In the genomic region with DNA sequence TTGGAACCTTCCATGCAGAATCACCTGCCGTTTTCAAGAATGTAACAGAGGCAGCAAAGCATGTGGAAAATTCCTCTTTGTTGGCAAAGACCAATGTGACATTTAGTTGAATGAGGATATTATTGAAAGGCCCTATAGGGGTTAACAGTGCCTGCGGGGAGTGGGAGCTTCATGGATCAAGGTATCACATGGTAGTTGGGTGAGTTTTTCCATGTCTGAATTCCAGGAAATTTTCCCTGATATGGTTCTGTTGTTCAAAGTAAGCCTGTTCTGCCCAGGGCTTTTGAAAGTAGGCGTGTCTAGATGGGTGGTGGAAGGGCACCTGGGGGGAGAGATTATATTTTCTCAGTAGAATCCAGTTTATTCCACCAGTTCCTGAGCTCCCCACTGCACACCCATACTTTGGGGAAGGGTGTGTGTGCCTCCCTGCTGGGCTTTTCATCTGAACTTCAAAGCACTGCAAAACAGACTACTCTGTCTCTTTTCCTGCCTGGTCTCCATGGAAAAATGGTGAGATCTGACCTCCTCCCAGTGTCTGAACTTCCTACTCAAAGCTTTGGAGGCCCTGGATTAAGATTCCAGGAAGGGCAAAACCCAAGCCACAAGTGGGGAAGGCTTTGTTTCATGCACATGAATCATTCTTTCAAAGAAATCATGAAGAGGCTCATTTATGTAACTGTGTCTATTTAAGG, we compare ENCODE assay signal across 15 cellular contexts.
DNase-seq lines count a peak whose midpoint lies in the region; ATAC-seq and TF ChIP-seq lines count a peak whose summit lies in the region.
"Had no signal": no experiment of that assay in that cellular context is flagged by ENCODE, and none has a peak within 500 bp of the region (broad histone marks: within the 10 kb centered on the region; RNA-seq: fewer than 3 reads in every experiment).

No MANE protein-coding gene starts in this region.

- H3K4me1 Mint-ChIP-seq in MCF 10A (ENCODE audit: insufficient read depth, unreplicated experiment) (peaks cover 54% of the 10 kb centered on the region), progenitor cell of endocrine pancreas (ENCODE audit: low read depth) (peaks cover 6% of the 10 kb centered on the region)
- peaks cover 85% of the 10 kb centered on the region for H3K4me1 Mint-ChIP-seq in activated T-helper 1 cell treated with anti-CD3 and anti-CD28 coated beads, Interleukin-12 subunit alpha, Interleukin-12 subunit beta, Interleukin-2, Interleukin-4 antibody, amounts not matched to agents 30 ng/mL and 10 ng/mL and 1 ng/mL, durations not matched to agents 14 hours and 24 hours and 36 hours (ENCODE audit: low read depth)

- H3K4me3 ChIP-seq in breast epithelium, result no peak overlapping the region
- H3K4me3 ChIP-seq: mucosa of descending colon, psoas muscle had no signal

- H3K27ac ChIP-seq in breast epithelium, result no peak overlapping the region
- H3K27ac ChIP-seq in foreskin keratinocyte, result peak overlapping the region; percentile 68
- H3K27ac ChIP-seq: psoas muscle had no signal

- TF ChIP-seq CTCF in MCF 10A (IDR thresholded peaks at IDR 0.05; ENCODE audit: unreplicated experiment) (no peak), breast epithelium (IDR thresholded peaks at IDR 0.05) (no peak), foreskin keratinocyte (conservative IDR thresholded peaks at IDR 0.05) (no peak), progenitor cell of endocrine pancreas (IDR thresholded peaks at IDR 0.05; ENCODE audit: unreplicated experiment) (no peak)

- DNase-seq in MCF 10A (ENCODE audit: unreplicated experiment) (no peak), breast epithelium (ENCODE audit: low spot score in 2 of 2) (no peak), foreskin keratinocyte (no peak), HUDEP-2 (lab: John Stamatoyannopoulos, UW; ENCODE audit: unreplicated experiment in 76 of 76) (no peak), progenitor cell of endocrine pancreas (ENCODE audit: low spot score, unreplicated experiment) (no peak)
- DNase-seq in activated T-helper 1 cell treated with anti-CD3 and anti-CD28 coated beads, Interleukin-12 subunit alpha, Interleukin-12 subunit beta, Interleukin-2, Interleukin-4 antibody, amounts not matched to agents 30 ng/mL and 10 ng/mL and 1 ng/mL, durations not matched to agents 14 hours and 24 hours and 36 hours (ENCODE audit: low spot score), result no peak
- DNase-seq in NK-92 treated with Interleukin-12 subunit alpha and Interleukin-12 subunit beta, amount 100 ng/mL, for 24 hours (lab: John Stamatoyannopoulos, UW), result no peak
- DNase-seq: activated CD4-positive, CD25-positive, alpha-beta regulatory T cell; effector CD8-positive, alpha-beta T cell; GOT3; NCI-H446; psoas muscle had no signal

- H3K27me3 Mint-ChIP-seq in MCF 10A (ENCODE audit: insufficient read depth, unreplicated experiment) (no peaks in the 10 kb centered on the region), progenitor cell of endocrine pancreas (no peaks in the 10 kb centered on the region)
- no peaks in the 10 kb centered on the region for H3K27me3 Mint-ChIP-seq in activated T-helper 1 cell treated with anti-CD3 and anti-CD28 coated beads, Interleukin-12 subunit alpha, Interleukin-12 subunit beta, Interleukin-2, Interleukin-4 antibody, amounts not matched to agents 30 ng/mL and 10 ng/mL and 1 ng/mL, durations not matched to agents 14 hours and 24 hours and 36 hours (ENCODE audit: insufficient read depth)
- H3K27me3 Mint-ChIP-seq: B cell had no signal

- H3K4me1 ChIP-seq in breast epithelium, result peaks cover 0 to 7% of the 10 kb centered on the region in 2 donors
- H3K4me1 ChIP-seq in foreskin keratinocyte, result peaks cover 8% of the 10 kb centered on the region
- H3K4me1 ChIP-seq: psoas muscle had no signal

- H3K27me3 ChIP-seq in breast epithelium (no peaks in the 10 kb centered on the region), foreskin keratinocyte (no peaks in the 10 kb centered on the region)

- peaks cover 7% of the 10 kb centered on the region for H3K9me3 Mint-ChIP-seq in MCF 10A (ENCODE audit: unreplicated experiment)
- peaks cover 50% of the 10 kb centered on the region for H3K9me3 Mint-ChIP-seq in activated T-helper 1 cell treated with anti-CD3 and anti-CD28 coated beads, Interleukin-12 subunit alpha, Interleukin-12 subunit beta, Interleukin-2, Interleukin-4 antibody, amounts not matched to agents 30 ng/mL and 10 ng/mL and 1 ng/mL, durations not matched to agents 14 hours and 24 hours and 36 hours
- H3K9me3 Mint-ChIP-seq in progenitor cell of endocrine pancreas (ENCODE audit: low read depth), result peaks cover 5% of the 10 kb centered on the region

- POLR2A ChIA-PET in MCF 10A (lab: Yijun Ruan, JAX), result interaction anchor here (0.5 to 2.0 kb wide), 11 partner anchors 10 to 119 kb away, joined by 3 to 12 read pairs (median 3); no protein-coding TSS in a partner anchor

- H3K27ac Mint-ChIP-seq in MCF 10A (ENCODE audit: low read depth, unreplicated experiment) (peak overlapping the region; percentile 82), progenitor cell of endocrine pancreas (no peak overlapping the region)
- H3K27ac Mint-ChIP-seq in activated T-helper 1 cell treated with anti-CD3 and anti-CD28 coated beads, Interleukin-12 subunit alpha, Interleukin-12 subunit beta, Interleukin-2, Interleukin-4 antibody, amounts not matched to agents 30 ng/mL and 10 ng/mL and 1 ng/mL, durations not matched to agents 14 hours and 24 hours and 36 hours, result peak overlapping the region; percentile 76
- H3K27ac Mint-ChIP-seq: B cell had no signal

- CTCF ChIA-PET in MCF 10A (lab: Yijun Ruan, JAX), result interaction anchor here (0.7 to 1.9 kb wide), 6 partner anchors 11 to 496 kb away, joined by 3 to 12 read pairs (median 3); no protein-coding TSS in a partner anchor

- intact Hi-C loops in MCF 10A (cut with micrococcal nuclease) (no loop called here), breast epithelium (cut with DNase I; ENCODE audit: low total_unique reads) (no loop called here)
- intact Hi-C loops in activated T-helper 1 cell treated with anti-CD3 and anti-CD28 coated beads, Interleukin-12 subunit alpha, Interleukin-12 subunit beta, Interleukin-2, Interleukin-4 antibody, amounts not matched to agents 30 ng/mL and 10 ng/mL and 1 ng/mL, durations not matched to agents 14 hours and 24 hours and 36 hours (cut with micrococcal nuclease), result loop anchor here (1.0 to 10.0 kb wide), 4 partner anchors 40 to 781 kb away; a partner anchor contains a TSS

- H3K4me3 Mint-ChIP-seq in MCF 10A (ENCODE audit: unreplicated experiment) (no peak overlapping the region), progenitor cell of endocrine pancreas (ENCODE audit: low read depth) (no peak overlapping the region)
- H3K4me3 Mint-ChIP-seq in activated T-helper 1 cell treated with anti-CD3 and anti-CD28 coated beads, Interleukin-12 subunit alpha, Interleukin-12 subunit beta, Interleukin-2, Interleukin-4 antibody, amounts not matched to agents 30 ng/mL and 10 ng/mL and 1 ng/mL, durations not matched to agents 14 hours and 24 hours and 36 hours, result peak overlapping the region; percentile 60
- H3K4me3 Mint-ChIP-seq: B cell had no signal

- ATAC-seq in foreskin keratinocyte (no peak), GM18873 (IDR thresholded peaks at IDR 0.05; ENCODE audit: low FRiP score, unreplicated experiment) (no peak)
- ATAC-seq: psoas muscle had no signal

- H3K36me3 ChIP-seq in breast epithelium, result no peaks in the 10 kb centered on the region

- H3K9me3 ChIP-seq in breast epithelium, result no peaks in the 10 kb centered on the region
- H3K9me3 ChIP-seq: mucosa of descending colon, psoas muscle had no signal

- BruUV-seq in MCF 10A (replicated peaks; lab: Mats Ljungman, UMichigan), result no TSS peak

- TF ChIP-seq POLR2A in breast epithelium (IDR thresholded peaks at IDR 0.05), result no peak

- H3K36me3 Mint-ChIP-seq in MCF 10A (ENCODE audit: insufficient read depth, unreplicated experiment) (no peaks in the 10 kb centered on the region), progenitor cell of endocrine pancreas (ENCODE audit: insufficient read depth) (no peaks in the 10 kb centered on the region)
- H3K36me3 Mint-ChIP-seq in activated T-helper 1 cell treated with anti-CD3 and anti-CD28 coated beads, Interleukin-12 subunit alpha, Interleukin-12 subunit beta, Interleukin-2, Interleukin-4 antibody, amounts not matched to agents 30 ng/mL and 10 ng/mL and 1 ng/mL, durations not matched to agents 14 hours and 24 hours and 36 hours (ENCODE audit: low read depth), result peaks cover 39% of the 10 kb centered on the region
